In the genomic region with DNA sequence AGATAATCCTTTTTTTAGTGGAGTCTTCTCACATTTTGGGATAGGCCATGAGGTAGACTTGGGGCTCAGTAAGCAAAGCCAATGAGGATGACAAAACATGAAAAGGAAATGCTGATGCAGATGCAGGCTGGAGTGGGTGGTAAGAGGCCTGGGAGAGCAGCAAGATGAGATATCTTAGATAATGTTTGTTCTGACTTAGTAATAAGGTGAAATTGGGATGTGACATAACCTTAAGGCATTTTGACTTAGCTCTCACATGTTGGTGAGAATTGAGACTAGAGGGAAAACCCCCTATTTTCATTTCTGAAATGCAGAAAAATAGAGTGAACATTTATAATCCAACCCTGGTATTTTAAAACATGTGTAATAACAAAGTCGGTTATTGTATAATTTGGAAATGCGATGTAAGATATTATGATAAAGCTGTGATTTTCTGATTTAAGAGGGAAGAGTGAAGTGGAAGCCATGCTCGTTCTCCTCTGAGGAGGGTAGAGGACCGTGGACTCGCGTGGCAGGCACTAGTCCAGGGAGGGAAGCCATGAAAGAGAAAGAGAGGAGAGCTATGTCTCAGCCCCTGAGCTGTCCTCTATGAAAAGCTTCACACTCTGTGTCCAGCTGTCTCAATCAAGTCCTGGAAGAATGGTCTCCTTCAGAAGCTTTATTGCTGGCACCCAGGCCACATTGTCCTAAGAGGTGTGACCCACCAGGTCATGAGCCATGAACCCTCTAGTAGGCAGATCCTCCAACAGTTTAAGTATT, we compare ENCODE assay signal across 8 cellular contexts. TPM values are rescaled to one million over a fixed set of nuclear protein-coding genes. Genes with fewer than 3 reads are reported as not detected.
DNase-seq lines count a peak whose midpoint lies in the region; ATAC-seq lines count a peak whose summit lies in the region.

No MANE protein-coding gene starts in this region.

- H3K9ac ChIP-seq in skeletal muscle satellite cell (ENCODE audit: low read depth, low read length): no peak overlapping the region

- ATAC-seq in GM18867 (IDR thresholded peaks at IDR 0.05; ENCODE audit: unreplicated experiment) (peak; percentile 44), HG02588 (IDR thresholded peaks at IDR 0.05; ENCODE audit: unreplicated experiment) (peak; percentile 43), T-cell (replicated peaks in 1 of 4) (no peak)

- H3K36me3 ChIP-seq in skeletal muscle satellite cell (ENCODE audit: insufficient read depth, low read length): no peaks in the 10 kb centered on the region

- peaks cover 36% of the 10 kb centered on the region for H3K4me1 ChIP-seq in skeletal muscle satellite cell (ENCODE audit: control insufficient read depth, insufficient read depth, low read length)

- H3K27me3 ChIP-seq in skeletal muscle satellite cell (ENCODE audit: control insufficient read depth, insufficient read depth, low read length): no peaks in the 10 kb centered on the region

- CTCF ChIA-PET in T-cell (lab: Charles Lee): interaction anchor here (1.2 to 5.4 kb wide), 7 partner anchors 22 to 120 kb away, joined by 3 to 27 read pairs (median 8); no protein-coding TSS in a partner anchor

- DNase-seq in T-cell (no peak), NCI-H187 (lab: John Stamatoyannopoulos, UW) (no peak), NCI-H146 treated with DMSO at 0.1 percent for 48 hours (lab: John Stamatoyannopoulos, UW; ENCODE audit: unreplicated experiment) (no peak), GM03348 (ENCODE audit: low spot score) (no peak), SW 1271 (lab: John Stamatoyannopoulos, UW) (no peak)

- H3K4me3 ChIP-seq in skeletal muscle satellite cell (ENCODE audit: low read length): no peak overlapping the region

- H3K36me3 Mint-ChIP-seq in T-cell: no peaks in the 10 kb centered on the region

- peak overlapping the region; percentile 21 to 68 (median 35) for H3K4me3 Mint-ChIP-seq in T-cell

- peaks cover 68 to 75% (median 71%) of the 10 kb centered on the region in 3 donors for H3K4me1 Mint-ChIP-seq in T-cell

- peak overlapping the region; percentile 16 for H3K4me2 ChIP-seq in skeletal muscle satellite cell (ENCODE audit: low read length)

- H3K27me3 Mint-ChIP-seq in T-cell: peaks cover 0 to 4% of the 10 kb centered on the region in 2 donors

- H3K27ac Mint-ChIP-seq in T-cell: no peak overlapping the region

- POLR2A ChIA-PET in T-cell (lab: Charles Lee): interaction anchor here in 1 of 2 donors (0.7 kb wide), 1 partner anchor 791 kb away, joined by 3 read pairs; no protein-coding TSS in a partner anchor

- no peaks in the 10 kb centered on the region for H3K9me3 Mint-ChIP-seq in T-cell

- no peaks in the 10 kb centered on the region for H3K9me3 ChIP-seq in skeletal muscle satellite cell (replicated peaks; ENCODE audit: low read length)

RNA-seq across cellular contexts. Expression of a gene that starts 57.3 kb away (rescaled TPM):
- 1 to 10 TPM; 3.3 to 6.1 (median 4.4) TPM for total RNA-seq in T-cell
- total RNA-seq in skeletal muscle satellite cell (2012; rRNA removed): 16.0 and 19.4 TPM in 2 replicates

Comparison
In these comparisons a context has a peak if more than half of its experiments do, and no peak if none do; other contexts are left out.
1. ATAC-seq: peak in GM18867 (single experiment) and HG02588 (single experiment); none in T-cell (0 of 4).